In the genomic region with DNA sequence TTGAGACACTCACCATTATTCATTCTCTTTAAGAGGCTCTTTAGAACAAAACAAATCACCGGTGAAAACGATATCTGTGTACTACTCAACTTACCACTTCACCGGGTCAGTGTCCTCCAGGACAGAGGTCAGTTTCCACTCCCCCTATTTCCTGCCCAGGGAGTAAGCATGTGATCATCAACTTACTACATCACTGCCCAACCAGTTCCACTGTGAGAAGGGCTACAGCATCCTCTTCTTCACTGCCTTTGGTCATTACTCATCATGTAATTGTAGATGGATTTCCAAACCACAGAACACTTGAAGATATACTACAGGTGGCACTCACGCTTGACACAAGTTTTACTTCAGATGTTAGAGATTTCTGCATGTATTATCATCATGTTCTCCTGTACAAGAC, we compare ENCODE assay signal across 8 cellular contexts. TPM values are rescaled to one million over a fixed set of nuclear protein-coding genes. Genes with fewer than 3 reads are reported as not detected.
DNase-seq lines count a peak whose midpoint lies in the region; ATAC-seq and TF ChIP-seq lines count a peak whose summit lies in the region.

No MANE protein-coding gene starts in this region.

- H3K27ac ChIP-seq in neutrophil = peak overlapping the region; percentile 91

- H3K4me3 ChIP-seq in cardiac fibroblast (replicated peaks in 1 of 2; ENCODE audit: low read depth in 2 of 2, low read length in 2 of 2) = peak overlapping the region in 1 of 2 donors; percentile 24
- H3K4me3 ChIP-seq in neutrophil (ENCODE audit: low read depth in 1 of 2, low read length in 1 of 2) = peak overlapping the region; percentile 50 to 56

- TF ChIP-seq CTCF in cardiac fibroblast (IDR thresholded peaks at IDR 0.05; ENCODE audit: low read depth, low read length) = no peak
- TF ChIP-seq CTCF in neutrophil (IDR thresholded peaks at IDR 0.05) = peak; percentile 36
- no peak for TF ChIP-seq CTCF in osteocyte (IDR thresholded peaks at IDR 0.05)

- peak; percentile 34 for ATAC-seq in HG03565 (IDR thresholded peaks at IDR 0.05; ENCODE audit: unreplicated experiment)

- H3K9me3 ChIP-seq in neutrophil = no peaks in the 10 kb centered on the region

- no peaks in the 10 kb centered on the region for H3K36me3 Mint-ChIP-seq in osteocyte (ENCODE audit: unreplicated experiment)

- peaks cover 92 to 98% of the 10 kb centered on the region in 2 experiments for H3K4me1 ChIP-seq in neutrophil (ENCODE audit: control insufficient read depth in 1 of 2, insufficient read depth in 1 of 2, low read depth in 1 of 2, low read length in 1 of 2)

- H3K27ac Mint-ChIP-seq in osteocyte (ENCODE audit: unreplicated experiment) = no peak overlapping the region

- peaks cover 21% of the 10 kb centered on the region for H3K27me3 ChIP-seq in neutrophil

- DNase-seq in NCI-H2029 (lab: John Stamatoyannopoulos, UW) (peak; percentile 35), NCI-H2029 treated with DMSO at 0.1 percent for 48 hours (lab: John Stamatoyannopoulos, UW) (no peak), cardiac fibroblast (ENCODE audit: low read depth in 2 of 2) (peak; percentile 62 to 87), NCI-H748 treated with DMSO at 0.1 percent for 48 hours (lab: John Stamatoyannopoulos, UW) (no peak), osteocyte (ENCODE audit: extremely low spot score, unreplicated experiment) (no peak), T1000 (lab: John Stamatoyannopoulos, UW) (no peak)

- H3K4me1 Mint-ChIP-seq in osteocyte (ENCODE audit: unreplicated experiment) = peaks cover 2% of the 10 kb centered on the region

- H3K9me3 Mint-ChIP-seq in osteocyte (ENCODE audit: unreplicated experiment) = no peaks in the 10 kb centered on the region

- H3K27me3 Mint-ChIP-seq in osteocyte (ENCODE audit: unreplicated experiment) = peaks cover 45% of the 10 kb centered on the region

- peaks cover 4% of the 10 kb centered on the region for H3K36me3 ChIP-seq in neutrophil

- H3K4me3 Mint-ChIP-seq in osteocyte (ENCODE audit: unreplicated experiment) = no peak overlapping the region

RNA-seq across cellular contexts. Expression of a gene that starts 5.7 kb away (rescaled TPM):
- not detected in 2 replicates for total RNA-seq in osteocyte

Comparison
In these comparisons a context has a peak if more than half of its experiments do, and no peak if none do; other contexts are left out.
1. DNase-seq: peak in NCI-H2029 (single experiment) and cardiac fibroblast (2 of 2); none in NCI-H2029 treated with DMSO at 0.1 percent for 48 hours (single experiment), NCI-H748 treated with DMSO at 0.1 percent for 48 hours (single experiment), osteocyte (single experiment) and T1000 (single experiment).